17 cellular contexts compared by ENCODE assay signal in the genomic region with DNA sequence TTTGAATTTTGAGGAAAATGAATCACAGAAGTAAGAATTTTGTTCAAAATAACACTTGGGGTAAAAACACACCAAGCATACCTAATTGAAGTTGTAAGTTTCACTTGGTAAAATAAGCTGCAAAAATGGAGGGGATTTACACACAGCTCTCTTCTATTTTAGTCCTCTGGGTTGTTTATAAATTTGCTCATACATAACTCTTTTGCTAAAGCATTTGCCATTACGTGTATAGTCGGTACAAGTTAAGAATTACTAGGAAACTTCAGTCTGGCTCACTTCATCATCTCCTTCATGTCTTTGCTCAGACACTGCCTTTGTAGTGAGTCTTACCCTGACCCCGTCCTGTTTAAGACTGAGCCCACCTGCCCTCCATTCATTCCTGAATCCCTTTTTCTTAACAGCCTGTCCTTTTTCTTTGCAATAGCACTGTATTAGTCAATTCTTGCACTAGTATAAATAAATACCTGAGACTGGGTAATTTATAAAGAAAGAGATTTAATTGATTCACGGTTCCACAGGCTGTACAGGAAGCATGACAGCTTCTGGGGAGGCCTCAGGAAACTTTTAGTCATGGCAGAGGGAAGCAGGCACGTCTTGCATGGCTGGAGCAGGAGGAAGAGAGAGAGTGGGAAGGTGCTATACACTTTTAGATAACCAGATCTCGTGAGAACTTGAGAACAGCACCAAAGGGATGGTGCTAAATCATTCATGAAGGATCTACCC. TPM values are rescaled to one million over a fixed set of nuclear protein-coding genes. Genes with fewer than 3 reads are reported as not detected.
DNase-seq lines count a peak whose midpoint lies in the region; ATAC-seq, FAIRE-seq and TF ChIP-seq lines count a peak whose summit lies in the region.
"Had no signal": no experiment of that assay in that cellular context is flagged by ENCODE, and none has a peak within 500 bp of the region (broad histone marks: within the 10 kb centered on the region; RNA-seq: fewer than 3 reads in every experiment).

No MANE protein-coding gene starts in this region.

- H3K4me3 Mint-ChIP-seq in T-helper 17 cell: no peak overlapping the region
- peak overlapping the region; percentile 41 for H3K4me3 Mint-ChIP-seq in memory B cell
- H3K4me3 Mint-ChIP-seq: endodermal cell had no signal

- H3K27ac Mint-ChIP-seq in T-helper 17 cell (no peak overlapping the region), memory B cell (peak overlapping the region; percentile 92)
- H3K27ac Mint-ChIP-seq: endodermal cell had no signal

- H4K20me1 ChIP-seq in BLaER1: no peaks in the 10 kb centered on the region

- no peak for FAIRE-seq in GM12891 (lab: Jason Lieb, UNC)
- FAIRE-seq: K562 had no signal

- H3K36me3 Mint-ChIP-seq in T-helper 17 cell (ENCODE audit: low read depth) (peaks cover 2% of the 10 kb centered on the region), memory B cell (peaks cover 12% of the 10 kb centered on the region)

- peaks cover 24% of the 10 kb centered on the region for H3K4me1 ChIP-seq in BLaER1

- peak; percentile 14 for ATAC-seq in T-helper 17 cell
- peak; percentile 47 for ATAC-seq in memory B cell (ENCODE audit: low read depth)
- no peak for ATAC-seq in GM18861 (IDR thresholded peaks at IDR 0.05; ENCODE audit: unreplicated experiment)
- ATAC-seq: body of pancreas, K562 had no signal

- H3K27me3 Mint-ChIP-seq in T-helper 17 cell: no peaks in the 10 kb centered on the region
- no peaks in the 10 kb centered on the region for H3K27me3 Mint-ChIP-seq in memory B cell

- peaks cover 31% of the 10 kb centered on the region for H3K4me1 Mint-ChIP-seq in T-helper 17 cell
- H3K4me1 Mint-ChIP-seq in memory B cell: peaks cover 61% of the 10 kb centered on the region

- H3K9me3 ChIP-seq in BLaER1 (peaks cover 36% of the 10 kb centered on the region), T-helper 17 cell (ENCODE audit: control insufficient read depth, low read length, poor library complexity, severe bottlenecking) (no peaks in the 10 kb centered on the region)
- H3K9me3 ChIP-seq: body of pancreas had no signal

- no peak overlapping the region for H3K4me3 ChIP-seq in BLaER1
- H3K4me3 ChIP-seq: body of pancreas, K562 had no signal

- H3K4me2 ChIP-seq in BLaER1: peak overlapping the region; percentile 19; the same call in 1 of the 2 replicates

- DNase-seq in GM12891 (ENCODE audit: insufficient read length, low spot score) (no peak), T-helper 17 cell (no peak), memory B cell (ENCODE audit: low spot score in 2 of 2) (peak in 1 of 2 donors; percentile 11), EL (no peak), KG1 (lab: John Stamatoyannopoulos, UW) (no peak), NCI-H1048 (lab: John Stamatoyannopoulos, UW) (no peak)
- DNase-seq: body of pancreas, endodermal cell, glutamatergic neuron, kidney glomerular epithelial cell, NCI-H146, NCI-H526 had no signal

- H3K36me3 ChIP-seq in BLaER1: peaks cover 29% of the 10 kb centered on the region

- H3K9me3 Mint-ChIP-seq in memory B cell: peaks cover 7% of the 10 kb centered on the region
- H3K9me3 Mint-ChIP-seq: endodermal cell had no signal

- no peak for TF ChIP-seq POLR2A in GM12891 (IDR thresholded peaks at IDR 0.05; ENCODE audit: low read depth, low read length)

- H3K27ac ChIP-seq in BLaER1: no peak overlapping the region
- H3K27ac ChIP-seq: body of pancreas, C4-2B, RWPE1 had no signal

- H3K9ac ChIP-seq in BLaER1: no peak overlapping the region

- H3K27me3 ChIP-seq in BLaER1: no peaks in the 10 kb centered on the region
- H3K27me3 ChIP-seq: body of pancreas had no signal

TF ChIP-seq in GM12891, 5 proteins besides CTCF, POLR2A, EP300 and RAD21:
- TF ChIP-seq PAX5 (IDR thresholded peaks at IDR 0.05; ENCODE audit: insufficient read depth, low read length, severe bottlenecking) (no peak), POU2F2 (IDR thresholded peaks at IDR 0.05; ENCODE audit: low read depth, low read length) (0 out of 2 replicates have a peak, but pooled peaks have one; percentile 8)

RNA-seq across cellular contexts. Expression of a gene that starts 38.1 kb away (rescaled TPM):
- polyA plus RNA-seq in GM12891 (2012; ENCODE audit: low read depth, missing spikeins): 39.8 TPM
- 10 to 100 TPM; 47.0 to 52.3 TPM for total RNA-seq in T-helper 17 cell
